Comparison of ENCODE assay signal across 1 cellular context in genomic region chr20:63254237-63254535, GRCh38.
TF ChIP-seq lines count a peak whose summit lies in the region.

Gene NKAIN4 (minus strand): TSS chr20:63254463. CDS start chr20:63254450, 13 bp downstream.

TF ChIP-seq in WTC11, 78 proteins besides CTCF, POLR2A, EP300 and RAD21 (continued from another document):
- TF ChIP-seq FOXP4 (CRISPR knock-in tag; IDR thresholded peaks at IDR 0.05) (no peak), E2F1 (CRISPR knock-in tag; IDR thresholded peaks at IDR 0.05) (no peak), ATF3 (CRISPR knock-in tag; conservative IDR thresholded peaks at IDR 0.05) (no peak), ETV6 (CRISPR knock-in tag; IDR thresholded peaks at IDR 0.05) (no peak), OVOL2 (CRISPR knock-in tag; IDR thresholded peaks at IDR 0.05; ENCODE audit: borderline replicate concordance) (no peak)
- TF ChIP-seq, protein P1, sequence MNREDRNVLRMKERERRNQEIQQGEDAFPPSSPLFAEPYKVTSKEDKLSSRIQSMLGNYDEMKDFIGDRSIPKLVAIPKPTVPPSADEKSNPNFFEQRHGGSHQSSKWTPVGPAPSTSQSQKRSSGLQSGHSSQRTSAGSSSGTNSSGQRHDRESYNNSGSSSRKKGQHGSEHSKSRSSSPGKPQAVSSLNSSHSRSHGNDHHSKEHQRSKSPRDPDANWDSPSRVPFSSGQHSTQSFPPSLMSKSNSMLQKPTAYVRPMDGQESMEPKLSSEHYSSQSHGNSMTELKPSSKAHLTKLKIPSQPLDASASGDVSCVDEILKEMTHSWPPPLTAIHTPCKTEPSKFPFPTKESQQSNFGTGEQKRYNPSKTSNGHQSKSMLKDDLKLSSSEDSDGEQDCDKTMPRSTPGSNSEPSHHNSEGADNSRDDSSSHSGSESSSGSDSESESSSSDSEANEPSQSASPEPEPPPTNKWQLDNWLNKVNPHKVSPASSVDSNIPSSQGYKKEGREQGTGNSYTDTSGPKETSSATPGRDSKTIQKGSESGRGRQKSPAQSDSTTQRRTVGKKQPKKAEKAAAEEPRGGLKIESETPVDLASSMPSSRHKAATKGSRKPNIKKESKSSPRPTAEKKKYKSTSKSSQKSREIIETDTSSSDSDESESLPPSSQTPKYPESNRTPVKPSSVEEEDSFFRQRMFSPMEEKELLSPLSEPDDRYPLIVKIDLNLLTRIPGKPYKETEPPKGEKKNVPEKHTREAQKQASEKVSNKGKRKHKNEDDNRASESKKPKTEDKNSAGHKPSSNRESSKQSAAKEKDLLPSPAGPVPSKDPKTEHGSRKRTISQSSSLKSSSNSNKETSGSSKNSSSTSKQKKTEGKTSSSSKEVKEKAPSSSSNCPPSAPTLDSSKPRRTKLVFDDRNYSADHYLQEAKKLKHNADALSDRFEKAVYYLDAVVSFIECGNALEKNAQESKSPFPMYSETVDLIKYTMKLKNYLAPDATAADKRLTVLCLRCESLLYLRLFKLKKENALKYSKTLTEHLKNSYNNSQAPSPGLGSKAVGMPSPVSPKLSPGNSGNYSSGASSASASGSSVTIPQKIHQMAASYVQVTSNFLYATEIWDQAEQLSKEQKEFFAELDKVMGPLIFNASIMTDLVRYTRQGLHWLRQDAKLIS (CRISPR knock-in tag; IDR thresholded peaks at IDR 0.05; ENCODE audit: borderline replicate concordance), result no peak
